In genomic region chr9:69036319-69036718, GRCh38 we compare ENCODE assay signal across 8 cellular contexts. TPM values are rescaled to one million over a fixed set of nuclear protein-coding genes. Genes with fewer than 3 reads are reported as not detected.
A peak's percentile ranks its signal among the peaks of the same experiment; 100 is the strongest.
DNase-seq lines count a peak whose midpoint lies in the region; ATAC-seq, FAIRE-seq and TF ChIP-seq lines count a peak whose summit lies in the region.

No MANE protein-coding gene starts in this region.

- TF ChIP-seq CTCF in Loucy (conservative IDR thresholded peaks at IDR 0.05; ENCODE audit: low read length) (no peak), astrocyte (IDR thresholded peaks at IDR 0.05; ENCODE audit: insufficient read depth, low read depth, low read length) (no peak), kidney (IDR thresholded peaks at IDR 0.05; ENCODE audit: borderline replicate concordance, extremely low read depth, insufficient read depth) (no peak)

- H2AFZ ChIP-seq in Loucy (ENCODE audit: low read length) (peak overlapping the region; percentile 87), astrocyte (ENCODE audit: low read depth, low read length) (peak overlapping the region; percentile 93)

- peak; percentile 26 for ATAC-seq in GM21381 (IDR thresholded peaks at IDR 0.05; ENCODE audit: unreplicated experiment)
- ATAC-seq in stimulated activated memory B cell treated with anti-CD40 and anti-IgM and Interleukin-4, amounts not matched to agents 10 μg/mL and 1 μg/mL and 100 μg/mL, for 72 hours: peak; percentile 37

- no peaks in the 10 kb centered on the region for H3K27me3 Mint-ChIP-seq in astrocyte (ENCODE audit: low read depth, unreplicated experiment)
- no peaks in the 10 kb centered on the region for H3K27me3 Mint-ChIP-seq in stimulated activated memory B cell treated with anti-CD40 and anti-IgM and Interleukin-4, amounts not matched to agents 10 μg/mL and 1 μg/mL and 100 μg/mL, for 72 hours

- no peak for FAIRE-seq in astrocyte (lab: Jason Lieb, UNC)
- FAIRE-seq in kidney (lab: Jason Lieb, UNC): no peak

- peaks cover 17% of the 10 kb centered on the region for H3K4me1 ChIP-seq in BLaER1
- H3K4me1 ChIP-seq in Loucy (ENCODE audit: insufficient read depth, low read length, poor library complexity, severe bottlenecking): peaks cover 39% of the 10 kb centered on the region
- peaks cover 6% of the 10 kb centered on the region for H3K4me1 ChIP-seq in astrocyte (ENCODE audit: insufficient read depth, low read length)
- peaks cover 4 to 8% of the 10 kb centered on the region in 2 donors for H3K4me1 ChIP-seq in kidney (ENCODE audit: control insufficient read depth in 1 of 2, insufficient read depth in 1 of 2, low read depth in 1 of 2, low read length in 2 of 2)

- peak overlapping the region; percentile 76 for H3K27ac Mint-ChIP-seq in astrocyte (ENCODE audit: unreplicated experiment)
- peak overlapping the region; percentile 91 for H3K27ac Mint-ChIP-seq in stimulated activated memory B cell treated with anti-CD40 and anti-IgM and Interleukin-4, amounts not matched to agents 10 μg/mL and 1 μg/mL and 100 μg/mL, for 72 hours

- H3K9me3 Mint-ChIP-seq in astrocyte (ENCODE audit: unreplicated experiment): no peaks in the 10 kb centered on the region
- no peaks in the 10 kb centered on the region for H3K9me3 Mint-ChIP-seq in stimulated activated memory B cell treated with anti-CD40 and anti-IgM and Interleukin-4, amounts not matched to agents 10 μg/mL and 1 μg/mL and 100 μg/mL, for 72 hours

- no peaks in the 10 kb centered on the region for H3K9me2 ChIP-seq in Loucy (replicated peaks; ENCODE audit: low read depth, low read length)

- H3K9ac ChIP-seq in BLaER1 (peak overlapping the region; percentile 89), Loucy (ENCODE audit: low read depth, low read length, poor library complexity, severe bottlenecking) (peak overlapping the region; percentile 90), astrocyte (ENCODE audit: low read length) (peak overlapping the region; percentile 86), kidney (ENCODE audit: low read length in 2 of 2) (peak overlapping the region; percentile 66 to 71)

- peaks cover 3% of the 10 kb centered on the region for H3K36me3 Mint-ChIP-seq in astrocyte (ENCODE audit: low read depth, unreplicated experiment)
- H3K36me3 Mint-ChIP-seq in stimulated activated memory B cell treated with anti-CD40 and anti-IgM and Interleukin-4, amounts not matched to agents 10 μg/mL and 1 μg/mL and 100 μg/mL, for 72 hours: peaks cover 5% of the 10 kb centered on the region

- no peak for DNase-seq in astrocyte (ENCODE audit: low read depth)
- DNase-seq in kidney: no peak
- no peak for DNase-seq in NCI-H2029 treated with DMSO at 0.1 percent for 48 hours (lab: John Stamatoyannopoulos, UW)
- no peak for DNase-seq in NCI-H526 treated with DMSO at 0.1 percent for 48 hours (lab: John Stamatoyannopoulos, UW)

- peaks cover 59% of the 10 kb centered on the region for H3K79me2 ChIP-seq in Loucy (ENCODE audit: insufficient read depth, low read length)
- H3K79me2 ChIP-seq in astrocyte (ENCODE audit: insufficient read depth, low read length): peaks cover 39% of the 10 kb centered on the region

- H3F3A ChIP-seq in Loucy (ENCODE audit: low read depth): no peaks in the 10 kb centered on the region

- H3K9me3 ChIP-seq in BLaER1: no peaks in the 10 kb centered on the region
- H3K9me3 ChIP-seq in Loucy (ENCODE audit: insufficient read depth, low read depth, low read length): no peaks in the 10 kb centered on the region
- H3K9me3 ChIP-seq in astrocyte (ENCODE audit: insufficient read depth, low read depth, low read length): no peaks in the 10 kb centered on the region
- H3K9me3 ChIP-seq in kidney (ENCODE audit: control insufficient read depth in 1 of 2, low read length in 2 of 2): no peaks in the 10 kb centered on the region

- peaks cover 5% of the 10 kb centered on the region for H3K4me1 Mint-ChIP-seq in astrocyte (ENCODE audit: low read depth, unreplicated experiment)
- peaks cover 11% of the 10 kb centered on the region for H3K4me1 Mint-ChIP-seq in stimulated activated memory B cell treated with anti-CD40 and anti-IgM and Interleukin-4, amounts not matched to agents 10 μg/mL and 1 μg/mL and 100 μg/mL, for 72 hours

- H3K27me3 ChIP-seq in BLaER1: no peaks in the 10 kb centered on the region
- no peaks in the 10 kb centered on the region for H3K27me3 ChIP-seq in Loucy (ENCODE audit: insufficient read depth, low read length, poor library complexity, severe bottlenecking)
- H3K27me3 ChIP-seq in astrocyte (ENCODE audit: insufficient read depth, low read length): no peaks in the 10 kb centered on the region

- peak overlapping the region; percentile 94 for H3K27ac ChIP-seq in BLaER1
- H3K27ac ChIP-seq in astrocyte (ENCODE audit: low read depth, low read length): peak overlapping the region; percentile 54
- peak overlapping the region; percentile 47 to 69 for H3K27ac ChIP-seq in kidney (ENCODE audit: low read depth in 2 of 2, low read length in 2 of 2)

- intact Hi-C loops in kidney (cut with DNase I): no loop called here

- H3K4me3 ChIP-seq in BLaER1: peak overlapping the region; percentile 85
- peak overlapping the region; percentile 94 for H3K4me3 ChIP-seq in Loucy (ENCODE audit: low read length, poor library complexity, severe bottlenecking)
- peak overlapping the region; percentile 87 for H3K4me3 ChIP-seq in astrocyte (ENCODE audit: insufficient read depth, low read depth, low read length)
- H3K4me3 ChIP-seq in kidney (ENCODE audit: low read length in 2 of 2): peak overlapping the region; percentile 86 to 94

- peaks cover 21% of the 10 kb centered on the region for H4K20me1 ChIP-seq in BLaER1
- H4K20me1 ChIP-seq in Loucy (ENCODE audit: insufficient read depth, low read length, poor library complexity, severe bottlenecking): peaks cover 4% of the 10 kb centered on the region
- H4K20me1 ChIP-seq in astrocyte (ENCODE audit: insufficient read depth, low read length): peaks cover 7% of the 10 kb centered on the region

- peak overlapping the region; percentile 97 for H3K4me3 Mint-ChIP-seq in astrocyte (ENCODE audit: unreplicated experiment)
- H3K4me3 Mint-ChIP-seq in stimulated activated memory B cell treated with anti-CD40 and anti-IgM and Interleukin-4, amounts not matched to agents 10 μg/mL and 1 μg/mL and 100 μg/mL, for 72 hours: peak overlapping the region; percentile 94

- H3K36me3 ChIP-seq in BLaER1 (peaks cover 11% of the 10 kb centered on the region), Loucy (ENCODE audit: insufficient read depth, low read length) (no peaks in the 10 kb centered on the region), astrocyte (ENCODE audit: insufficient read depth, low read length) (peaks cover 2% of the 10 kb centered on the region), kidney (ENCODE audit: control insufficient read depth in 1 of 2, insufficient read depth in 2 of 2, low read length in 2 of 2) (no peaks in the 10 kb centered on the region)

- peak overlapping the region; percentile 84 for H3K4me2 ChIP-seq in BLaER1
- peak overlapping the region; percentile 75 for H3K4me2 ChIP-seq in Loucy (ENCODE audit: low read depth, low read length, poor library complexity, severe bottlenecking)
- peak overlapping the region; percentile 95 for H3K4me2 ChIP-seq in astrocyte (ENCODE audit: low read length)

RNA-seq across cellular contexts. Expression of gene FXN, which starts 0.8 kb away (rescaled TPM):
- 18.8 and 22.7 TPM in 2 replicates for total RNA-seq in astrocyte
- 12.9 TPM for total RNA-seq in kidney
- polyA plus RNA-seq in kidney (ENCODE audit: insufficient read depth, low read depth, low replicate concordance): 21.1 TPM

RNA-seq across cellular contexts. Expression of gene PRKACG, which starts 22.4 kb away (rescaled TPM):
- total RNA-seq in astrocyte (not detected in 2 replicates), kidney (not detected)
- not detected for polyA plus RNA-seq in kidney (ENCODE audit: insufficient read depth, low read depth, low replicate concordance)
